In genomic region chr9:82584349-82584846, GRCh38 we compare ENCODE assay signal across 14 cellular contexts.
"Had no signal": no experiment of that assay in that cellular context is flagged by ENCODE, and none has a peak within 500 bp of the region (broad histone marks: within the 10 kb centered on the region; RNA-seq: fewer than 3 reads in every experiment).

No MANE protein-coding gene starts in this region.

- H3K4me1 ChIP-seq: colonic mucosa, spleen had no signal

- H3K27ac ChIP-seq: colonic mucosa, spleen, thoracic aorta had no signal

- ATAC-seq: body of pancreas, esophagus mucosa, sciatic nerve had no signal

- H3K4me3 ChIP-seq: adrenal gland, body of pancreas, colonic mucosa, spleen, thoracic aorta had no signal

- H3K27me3 ChIP-seq: adrenal gland, body of pancreas, colonic mucosa, spleen had no signal

- H3K9me3 ChIP-seq: adrenal gland, body of pancreas, colonic mucosa, thoracic aorta had no signal

- DNase-seq: activated CD4-positive, CD25-positive, alpha-beta regulatory T cell treated with anti-CD3 and anti-CD28 coated beads, Interleukin-2, amount 50 U/mL, for 72 hours; activated naive CD4-positive, alpha-beta T cell treated with anti-CD3 and anti-CD28 coated beads, Interleukin-2, amount 10 ng/mL, durations not matched to agents 7 days and 5 days; activated T-cell treated with anti-CD3 and anti-CD28 coated beads, Interleukin-2, amount 50 U/mL, for 1 hour; central memory CD4-positive, alpha-beta T cell; colonic mucosa; hippocampal formation; kidney glomerular epithelial cell; spleen; T1000 had no signal

- H3K36me3 ChIP-seq: adrenal gland, colonic mucosa, spleen, thoracic aorta had no signal
